Comparison of ENCODE assay signal across 8 cellular contexts in genomic region chr10:123008379-123009104, GRCh38. TPM values are rescaled to one million over a fixed set of nuclear protein-coding genes. Genes with fewer than 3 reads are reported as not detected.
A peak's percentile ranks its signal among the peaks of the same experiment; 100 is the strongest.
DNase-seq lines count a peak whose midpoint lies in the region; ATAC-seq and TF ChIP-seq lines count a peak whose summit lies in the region.

ACADSB (plus strand) TSS chr10:123009006; CDS start chr10:123009030, 24 bp downstream.
A gene with protein sequence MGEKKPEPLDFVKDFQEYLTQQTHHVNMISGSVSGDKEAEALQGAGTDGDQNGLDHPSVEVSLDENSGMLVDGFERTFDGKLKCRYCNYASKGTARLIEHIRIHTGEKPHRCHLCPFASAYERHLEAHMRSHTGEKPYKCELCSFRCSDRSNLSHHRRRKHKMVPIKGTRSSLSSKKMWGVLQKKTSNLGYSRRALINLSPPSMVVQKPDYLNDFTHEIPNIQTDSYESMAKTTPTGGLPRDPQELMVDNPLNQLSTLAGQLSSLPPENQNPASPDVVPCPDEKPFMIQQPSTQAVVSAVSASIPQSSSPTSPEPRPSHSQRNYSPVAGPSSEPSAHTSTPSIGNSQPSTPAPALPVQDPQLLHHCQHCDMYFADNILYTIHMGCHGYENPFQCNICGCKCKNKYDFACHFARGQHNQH (minus strand): TSS chr10:123008795. CDS start chr10:122998625, 10,170 bp downstream.

- ATAC-seq in HG02763 (IDR thresholded peaks at IDR 0.05; ENCODE audit: unreplicated experiment) (peak; percentile 83), Right ventricle myocardium superior (ENCODE audit: poor library complexity) (peak; percentile 99)
- ATAC-seq in activated naive CD8-positive, alpha-beta T cell treated with anti-CD3 and anti-CD28 coated beads, Interleukin-2, amount 10 ng/mL, durations not matched to agents 7 days and 5 days (ENCODE audit: low read depth): peak; percentile 88

- H3K9me3 ChIP-seq in SU-DHL-6 (ENCODE audit: insufficient read depth, low read length) (no peaks in the 10 kb centered on the region), parathyroid adenoma (ENCODE audit: control insufficient read depth, low read length) (no peaks in the 10 kb centered on the region), tibial artery (no peaks in the 10 kb centered on the region)

- peaks cover 50% of the 10 kb centered on the region for H3K79me2 ChIP-seq in SU-DHL-6 (ENCODE audit: insufficient read depth, low read length)
- peaks cover 41% of the 10 kb centered on the region for H3K79me2 ChIP-seq in parathyroid adenoma

- H3K9me3 Mint-ChIP-seq in activated naive CD8-positive, alpha-beta T cell treated with anti-CD3 and anti-CD28 coated beads, Interleukin-2, amount 10 ng/mL, durations not matched to agents 7 days and 5 days: no peaks in the 10 kb centered on the region

- no peaks in the 10 kb centered on the region for H3F3A ChIP-seq in SU-DHL-6 (ENCODE audit: insufficient read depth)

- H3K36me3 ChIP-seq in SU-DHL-6 (ENCODE audit: low read length) (0 out of 2 replicates have a peak, but pooled peaks cover 8% of the 10 kb centered on the region), parathyroid adenoma (ENCODE audit: control insufficient read depth, insufficient read depth, low read length) (no peaks in the 10 kb centered on the region), tibial artery (peaks cover 0 to 4% (median 0%) of the 10 kb centered on the region in 3 donors)

- POLR2A ChIA-PET in activated naive CD8-positive, alpha-beta T cell treated with anti-CD3 and anti-CD28 coated beads, Interleukin-2, amount 10 ng/mL, durations not matched to agents 7 days and 5 days (lab: Charles Lee): interaction anchor here (0.5 to 2.6 kb wide), 13 partner anchors 11 to 1402 kb away, joined by 3 to 22 read pairs (median 3); partner anchors contain the start of genes BUB3, C10orf88, PLEKHA1 and PSTK

- H3K4me2 ChIP-seq in SU-DHL-6 (ENCODE audit: low read depth, low read length, poor library complexity, severe bottlenecking): peak within 1 kb of the TSS; percentile 84
- peak within 1 kb of the TSS; percentile 85 for H3K4me2 ChIP-seq in parathyroid adenoma (ENCODE audit: low read length)

- peak within 1 kb of the TSS; percentile 99 for H3K27ac Mint-ChIP-seq in activated naive CD8-positive, alpha-beta T cell treated with anti-CD3 and anti-CD28 coated beads, Interleukin-2, amount 10 ng/mL, durations not matched to agents 7 days and 5 days

- no peaks in the 10 kb centered on the region for H3K27me3 Mint-ChIP-seq in activated naive CD8-positive, alpha-beta T cell treated with anti-CD3 and anti-CD28 coated beads, Interleukin-2, amount 10 ng/mL, durations not matched to agents 7 days and 5 days

- H4K20me1 ChIP-seq in SU-DHL-6 (ENCODE audit: low read depth, low read length): no peaks in the 10 kb centered on the region

- H3K9me2 ChIP-seq in SU-DHL-6 (replicated peaks; ENCODE audit: insufficient read depth, low read length): no peaks in the 10 kb centered on the region

- peaks cover 30% of the 10 kb centered on the region for H3K4me1 Mint-ChIP-seq in activated naive CD8-positive, alpha-beta T cell treated with anti-CD3 and anti-CD28 coated beads, Interleukin-2, amount 10 ng/mL, durations not matched to agents 7 days and 5 days

- H2AFZ ChIP-seq in SU-DHL-6 (ENCODE audit: low read depth, low read length, severe bottlenecking): peak within 1 kb of the TSS; percentile 89
- H2AFZ ChIP-seq in parathyroid adenoma: peak within 1 kb of the TSS; percentile 83

- peak within 1 kb of the TSS; percentile 86 for H3K9ac ChIP-seq in SU-DHL-6 (ENCODE audit: low read length)
- H3K9ac ChIP-seq in parathyroid adenoma: peak within 1 kb of the TSS; percentile 81

- DNase-seq in NCI-H1417 (lab: John Stamatoyannopoulos, UW) (peak; percentile 86 to 96 (median 91)), Right ventricle myocardium superior (peak; percentile 96), tibial artery (peak; percentile 98)
- peak; percentile 90 for DNase-seq in activated naive CD8-positive, alpha-beta T cell treated with anti-CD3 and anti-CD28 coated beads, Interleukin-2, amount 10 ng/mL, durations not matched to agents 7 days and 5 days

- H3K27me3 ChIP-seq in SU-DHL-6 (ENCODE audit: low read length) (no peaks in the 10 kb centered on the region), parathyroid adenoma (ENCODE audit: control insufficient read depth, insufficient read depth, low read length) (no peaks in the 10 kb centered on the region), tibial artery (no peaks in the 10 kb centered on the region)

- TF ChIP-seq CTCF in GM12875 (IDR thresholded peaks at IDR 0.05; ENCODE audit: borderline replicate concordance, insufficient read depth, low read depth, low read length) (no peak), SU-DHL-6 (IDR thresholded peaks at IDR 0.05; ENCODE audit: insufficient read depth, low read length, poor library complexity, severe bottlenecking) (no peak), parathyroid adenoma (IDR thresholded peaks at IDR 0.05) (no peak), tibial artery (IDR thresholded peaks at IDR 0.05) (no peak)

- peaks cover 9% of the 10 kb centered on the region for H3K36me3 Mint-ChIP-seq in activated naive CD8-positive, alpha-beta T cell treated with anti-CD3 and anti-CD28 coated beads, Interleukin-2, amount 10 ng/mL, durations not matched to agents 7 days and 5 days

- H3K27ac ChIP-seq in SU-DHL-6 (ENCODE audit: low read depth, low read length) (peak within 1 kb of the TSS; percentile 52), parathyroid adenoma (peak within 1 kb of the TSS; percentile 68), tibial artery (peak within 1 kb of the TSS; percentile 94)

- peak within 1 kb of the TSS; percentile 99 for H3K4me3 Mint-ChIP-seq in activated naive CD8-positive, alpha-beta T cell treated with anti-CD3 and anti-CD28 coated beads, Interleukin-2, amount 10 ng/mL, durations not matched to agents 7 days and 5 days

- peak within 1 kb of the TSS; percentile 86 for H3K4me3 ChIP-seq in GM12875 (ENCODE audit: low read depth, low read length)
- peak within 1 kb of the TSS; percentile 98 for H3K4me3 ChIP-seq in SU-DHL-6 (ENCODE audit: insufficient read depth, low read length, poor library complexity, severe bottlenecking)
- peak within 1 kb of the TSS; percentile 84 for H3K4me3 ChIP-seq in parathyroid adenoma (ENCODE audit: low read depth, low read length)
- H3K4me3 ChIP-seq in tibial artery: peak within 1 kb of the TSS; percentile 84 to 90

- H3K4me1 ChIP-seq in parathyroid adenoma (no peaks in the 10 kb centered on the region), tibial artery (peaks cover 0 to 49% (median 16%) of the 10 kb centered on the region in 4 donors)

- intact Hi-C loops in Right ventricle myocardium superior (cut with DNase I) (no loop called here), tibial artery (cut with DNase I; ENCODE audit: low total_unique reads) (loop anchor here (1.0 to 5.0 kb wide), 2 partner anchors 28 to 144 kb away; partner anchors contain the start of genes BUB3 and PSTK)

RNA-seq across cellular contexts. Expression of gene ACADSB, which starts in this region (rescaled TPM):
- total RNA-seq in activated naive CD8-positive, alpha-beta T cell treated with anti-CD3 and anti-CD28 coated beads, Interleukin-2, amount 10 ng/mL, durations not matched to agents 7 days and 5 days: 10 to 100 TPM; 24.2 to 26.2 TPM
- total RNA-seq in Right ventricle myocardium superior: 83.6 TPM

RNA-seq across cellular contexts. Expression of the second gene that starts in this region (rescaled TPM):
- total RNA-seq in activated naive CD8-positive, alpha-beta T cell treated with anti-CD3 and anti-CD28 coated beads, Interleukin-2, amount 10 ng/mL, durations not matched to agents 7 days and 5 days: 10 to 100 TPM; 18.5 to 20.9 TPM
- 9.7 TPM for total RNA-seq in Right ventricle myocardium superior

Comparison
In these comparisons a context has a peak if more than half of its experiments do, and no peak if none do; other contexts are left out.
1. Peak in every context shown above with its lines: DNase-seq, ATAC-seq, H3K4me3 ChIP-seq and H3K27ac ChIP-seq.